1 cellular context compared by ENCODE assay signal in genomic region chr11:57405271-57405890, GRCh38.
TF ChIP-seq lines count a peak whose summit lies in the region.

No MANE protein-coding gene starts in this region.

TF ChIP-seq in GM12878, 131 proteins besides CTCF, POLR2A, EP300 and RAD21:
- TF ChIP-seq SREBF2 (IDR thresholded peaks at IDR 0.05; ENCODE audit: low read length), result no peak
- TF ChIP-seq RFX5 (IDR thresholded peaks at IDR 0.05; ENCODE audit: low read depth, low read length), result no peak
- TF ChIP-seq BMI1 (IDR thresholded peaks at IDR 0.05; ENCODE audit: borderline replicate concordance), result no peak
- no peak for TF ChIP-seq SMC3 (IDR thresholded peaks at IDR 0.05; ENCODE audit: borderline replicate concordance, low read length)
- no peak for TF ChIP-seq NRF1 (conservative IDR thresholded peaks at IDR 0.05; ENCODE audit: low read depth, low read length)
- no peak for TF ChIP-seq ZNF274 (IDR thresholded peaks at IDR 0.05; ENCODE audit: insufficient read depth, insufficient read length)
- no peak for TF ChIP-seq MTA3 (IDR thresholded peaks at IDR 0.05; ENCODE audit: borderline replicate concordance, low read length)
- no peak for TF ChIP-seq MAX (IDR thresholded peaks at IDR 0.05; ENCODE audit: low read depth, low read length)
- no peak for TF ChIP-seq BCLAF1 (IDR thresholded peaks at IDR 0.05)
